In the genomic region with DNA sequence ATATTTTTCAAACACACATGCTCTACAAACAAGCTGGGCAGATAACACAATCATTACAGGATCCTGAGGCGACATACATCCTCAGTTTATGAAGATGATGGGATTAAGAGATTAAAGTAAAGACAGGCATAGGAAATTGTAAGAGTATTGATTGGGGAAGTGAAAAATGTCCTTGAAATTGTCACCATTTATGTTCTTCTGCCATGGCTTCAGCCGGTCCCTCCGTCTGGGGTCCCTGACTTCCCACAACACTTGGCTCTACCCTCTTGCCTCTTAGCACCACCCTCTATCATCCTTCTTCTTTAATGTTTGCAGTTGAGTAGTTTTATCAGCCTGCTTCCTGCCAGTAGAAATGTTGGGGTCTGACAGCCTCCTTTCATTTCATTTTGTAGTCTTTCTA, we compare ENCODE assay signal across 26 cellular contexts.
"Had no signal": no experiment of that assay in that cellular context is flagged by ENCODE, and none has a peak within 500 bp of the region (broad histone marks: within the 10 kb centered on the region; RNA-seq: fewer than 3 reads in every experiment).

No MANE protein-coding gene starts in this region.

- H3K4me1 ChIP-seq: colonic mucosa, foreskin keratinocyte, gastrocnemius medialis, gastroesophageal sphincter had no signal

- H3K4me3 ChIP-seq: colonic mucosa, coronary artery, dorsolateral prefrontal cortex, esophagus muscularis mucosa, esophagus squamous epithelium, gastrocnemius medialis, gastroesophageal sphincter, heart left ventricle, heart right ventricle had no signal

- DNase-seq: colonic mucosa; cortex of kidney; dermis blood vessel endothelial cell; dorsolateral prefrontal cortex; effector CD4-positive, alpha-beta T cell; effector CD8-positive, alpha-beta T cell; effector memory CD4-positive, alpha-beta T cell; effector memory CD8-positive, alpha-beta T cell; endodermal cell; erythroblast; esophagus squamous epithelium; foreskin fibroblast; foreskin melanocyte; gastrocnemius medialis; head of caudate nucleus; heart left ventricle; heart right ventricle had no signal

- FAIRE-seq: colon, endometrium, frontal cortex had no signal

- H3K27ac ChIP-seq: colonic mucosa, coronary artery, dorsolateral prefrontal cortex, epithelial cell of prostate, esophagus muscularis mucosa, esophagus squamous epithelium, foreskin keratinocyte, gastrocnemius medialis, gastroesophageal sphincter, heart left ventricle, heart right ventricle had no signal

- H3K36me3 ChIP-seq: colonic mucosa, esophagus muscularis mucosa, esophagus squamous epithelium, gastrocnemius medialis, gastroesophageal sphincter, heart left ventricle, heart right ventricle had no signal

- ATAC-seq: effector memory CD8-positive, alpha-beta T cell; esophagus mucosa; foreskin keratinocyte; gastrocnemius medialis; gastroesophageal sphincter; heart left ventricle; heart right ventricle had no signal

- H3K9me3 ChIP-seq: colonic mucosa had no signal

- H3K27me3 ChIP-seq: colonic mucosa had no signal
